ENCODE assay signal across 1 cellular context in the genomic region with DNA sequence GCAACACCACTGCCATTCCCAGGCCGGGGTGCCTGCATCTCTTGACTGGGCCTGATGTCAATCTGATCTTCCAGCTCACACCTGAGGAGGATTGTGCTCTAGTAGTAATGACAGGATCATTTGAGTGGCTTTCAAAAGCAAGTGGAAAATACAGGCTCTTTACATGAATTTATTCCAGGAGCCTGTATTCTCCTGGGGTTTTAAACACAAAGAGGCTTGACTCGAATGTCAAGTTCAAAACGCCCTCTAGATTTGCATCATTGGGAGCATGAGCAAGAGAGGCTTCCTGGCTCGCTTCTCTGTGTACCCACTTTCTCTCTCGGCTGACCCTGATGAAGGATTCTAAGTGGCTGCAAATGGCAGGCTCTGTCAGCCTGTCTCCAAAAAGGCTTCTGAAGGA.
TF ChIP-seq lines count a peak whose summit lies in the region.

No MANE protein-coding gene starts in this region.

TF ChIP-seq in IMR-90, 13 proteins besides CTCF, POLR2A, EP300 and RAD21 (continued from another document):
- no peak for TF ChIP-seq RCOR1 (IDR thresholded peaks at IDR 0.05; ENCODE audit: insufficient replicate concordance, low read length)
- TF ChIP-seq MAFK (IDR thresholded peaks at IDR 0.05; ENCODE audit: low read depth, low read length), result no peak
- no peak for TF ChIP-seq MAZ (IDR thresholded peaks at IDR 0.05; ENCODE audit: borderline replicate concordance, low read depth, low read length)
- no peak for TF ChIP-seq CEBPB (IDR thresholded peaks at IDR 0.05; ENCODE audit: low read depth, low read length)
- no peak for TF ChIP-seq NFE2L2 (IDR thresholded peaks at IDR 0.05; ENCODE audit: low read depth, low read length)
